In genomic region chr14:24108336-24108874, GRCh38 we compare ENCODE assay signal across 10 cellular contexts. TPM values are rescaled to one million over a fixed set of nuclear protein-coding genes. Genes with fewer than 3 reads are reported as not detected.
DNase-seq lines count a peak whose midpoint lies in the region; ATAC-seq and TF ChIP-seq lines count a peak whose summit lies in the region.
"Had no signal": no experiment of that assay in that cellular context is flagged by ENCODE, and none has a peak within 500 bp of the region (broad histone marks: within the 10 kb centered on the region; RNA-seq: fewer than 3 reads in every experiment).

No MANE protein-coding gene starts in this region.

- TF ChIP-seq CTCF in left ventricle myocardium inferior (IDR thresholded peaks at IDR 0.05; ENCODE audit: borderline replicate concordance) = no peak
- no peak for TF ChIP-seq CTCF in Loucy (conservative IDR thresholded peaks at IDR 0.05; ENCODE audit: low read length)
- no peak for TF ChIP-seq CTCF in fibroblast of lung (conservative IDR thresholded peaks at IDR 0.05 in 1 of 2, IDR thresholded peaks at IDR 0.05 in 1 of 2; ENCODE audit: low read depth in 1 of 2, low read length in 2 of 2)

- intact Hi-C loops in left ventricle myocardium inferior (cut with micrococcal nuclease) = loop anchor here (5.0 kb wide), 1 partner anchor 46 kb away; no protein-coding TSS in a partner anchor
- intact Hi-C loops in left cardiac atrium (cut with DNase I) = loop anchor here in 1 of 2 donors (5.0 kb wide), 1 partner anchor 51 kb away; no protein-coding TSS in a partner anchor

- DNase-seq in left ventricle myocardium inferior (no peak), left cardiac atrium (no peak), fibroblast of lung (ENCODE audit: low read depth in 2 of 2) (no peak), HCEC 1CT (no peak), NCI-H526 (lab: John Stamatoyannopoulos, UW) (no peak), middle frontal gyrus (ENCODE audit: extremely low spot score, low spot score) (no peak)

- H3K4me1 ChIP-seq in left ventricle myocardium inferior (peaks cover 13% of the 10 kb centered on the region), Loucy (ENCODE audit: insufficient read depth, low read length, poor library complexity, severe bottlenecking) (peaks cover 8% of the 10 kb centered on the region), fibroblast of lung (ENCODE audit: control insufficient read depth, extremely low read depth, insufficient read depth, low read length) (peaks cover 2% of the 10 kb centered on the region)
- H3K4me1 ChIP-seq: BE2C had no signal

- H4K20me1 ChIP-seq in Loucy (ENCODE audit: insufficient read depth, low read length, poor library complexity, severe bottlenecking) (no peaks in the 10 kb centered on the region), fibroblast of lung (ENCODE audit: control insufficient read depth, extremely low read depth, insufficient read depth, low read length) (no peaks in the 10 kb centered on the region)

- no peaks in the 10 kb centered on the region for H3K36me3 ChIP-seq in left ventricle myocardium inferior
- H3K36me3 ChIP-seq in Loucy (ENCODE audit: insufficient read depth, low read length) = no peaks in the 10 kb centered on the region
- H3K36me3 ChIP-seq in fibroblast of lung (ENCODE audit: control insufficient read depth, insufficient read depth, low read length) = no peaks in the 10 kb centered on the region

- H2AFZ ChIP-seq in Loucy (ENCODE audit: low read length) = peak overlapping the region; percentile 65; the same call in 1 of the 2 replicates
- H2AFZ ChIP-seq in fibroblast of lung (ENCODE audit: low read length) = peak overlapping the region; percentile 47
- H2AFZ ChIP-seq: PC-9 had no signal

- ATAC-seq in left cardiac atrium (no peak), HG03039 (IDR thresholded peaks at IDR 0.05; ENCODE audit: unreplicated experiment) (no peak)

- H3K27ac ChIP-seq in left ventricle myocardium inferior (replicated peaks) (peak overlapping the region; percentile 37), fibroblast of lung (ENCODE audit: insufficient read depth, low read length) (no peak overlapping the region)
- H3K27ac ChIP-seq: PC-9 had no signal

- H3K4me3 ChIP-seq in left ventricle myocardium inferior (no peak overlapping the region), Loucy (ENCODE audit: low read length, poor library complexity, severe bottlenecking) (peak overlapping the region; percentile 29), fibroblast of lung (replicated peaks in 1 of 4; ENCODE audit: control extremely low read depth in 1 of 4, insufficient read depth in 1 of 4, low read depth in 3 of 4, low read length in 4 of 4) (no peak overlapping the region)
- H3K4me3 ChIP-seq: PC-9 had no signal

- peak overlapping the region; percentile 54 for H3K4me2 ChIP-seq in Loucy (ENCODE audit: low read depth, low read length, poor library complexity, severe bottlenecking)
- H3K4me2 ChIP-seq in fibroblast of lung (ENCODE audit: extremely low read depth, insufficient read depth, low read length) = no peak overlapping the region
- H3K4me2 ChIP-seq: PC-9 had no signal

- H3K9me2 ChIP-seq in Loucy (replicated peaks; ENCODE audit: low read depth, low read length) = no peaks in the 10 kb centered on the region

- peaks cover 2% of the 10 kb centered on the region; the same call in 1 of the 2 replicates for H3F3A ChIP-seq in Loucy (ENCODE audit: low read depth)

- H3K9me3 ChIP-seq in left ventricle myocardium inferior (replicated peaks) (no peaks in the 10 kb centered on the region), Loucy (ENCODE audit: insufficient read depth, low read depth, low read length) (no peaks in the 10 kb centered on the region), fibroblast of lung (ENCODE audit: control insufficient read depth, insufficient read depth, low read depth, low read length) (no peaks in the 10 kb centered on the region)
- H3K9me3 ChIP-seq: BE2C had no signal

- peak overlapping the region; percentile 42 for H3K9ac ChIP-seq in Loucy (ENCODE audit: low read depth, low read length, poor library complexity, severe bottlenecking)
- no peak overlapping the region for H3K9ac ChIP-seq in fibroblast of lung (ENCODE audit: insufficient read depth, low read length)

- H3K79me2 ChIP-seq in Loucy (ENCODE audit: insufficient read depth, low read length) = peaks cover 2% of the 10 kb centered on the region; the same call in 1 of the 2 replicates
- no peaks in the 10 kb centered on the region for H3K79me2 ChIP-seq in fibroblast of lung (ENCODE audit: control insufficient read depth, insufficient read depth, low read length)

- H3K27me3 ChIP-seq in left ventricle myocardium inferior (ENCODE audit: low read depth) (no peaks in the 10 kb centered on the region), Loucy (ENCODE audit: insufficient read depth, low read length, poor library complexity, severe bottlenecking) (no peaks in the 10 kb centered on the region), fibroblast of lung (ENCODE audit: control insufficient read depth, insufficient read depth, low read length) (no peaks in the 10 kb centered on the region)
- H3K27me3 ChIP-seq: BE2C had no signal

RNA-seq across cellular contexts. Expression of gene DCAF11, which starts 6.2 kb away (rescaled TPM):
- 74.7 TPM for total RNA-seq in left ventricle myocardium inferior
- 10 to 100 TPM; 59.6 to 60.2 TPM for total RNA-seq in left cardiac atrium
- 52.9 and 68.0 TPM in 2 replicates for total RNA-seq in fibroblast of lung
- 18.4 and 21.7 TPM in 2 replicates for polyA plus RNA-seq in fibroblast of lung
- 23.8 and 26.8 TPM in 2 replicates for polyA plus RNA-seq in fibroblast of lung (2012)
- 46.5 and 62.5 TPM in 2 replicates for polyA minus RNA-seq in fibroblast of lung (ENCODE audit: low replicate concordance)

RNA-seq across cellular contexts. Expression of gene NRL, which starts 6.3 kb away (rescaled TPM):
- total RNA-seq in left ventricle myocardium inferior (1.5 TPM), left cardiac atrium (1 to 10 TPM; 1.6 to 1.8 TPM), fibroblast of lung (0.77 and 0.99 TPM in 2 replicates)
- 0.45 and 0.49 TPM in 2 replicates for polyA plus RNA-seq in fibroblast of lung
- polyA plus RNA-seq in fibroblast of lung (2012) = 0.49 and 0.60 TPM in 2 replicates
- polyA minus RNA-seq in fibroblast of lung (ENCODE audit: low replicate concordance) = 1.0 and 2.6 TPM in 2 replicates

RNA-seq across cellular contexts. Expression of gene PCK2, which starts 14.3 kb away (rescaled TPM):
- total RNA-seq in left ventricle myocardium inferior (3.1 TPM), left cardiac atrium (10 to 100 TPM; 11.5 to 13.0 TPM), fibroblast of lung (33.9 and 71.3 TPM in 2 replicates)
- 12.7 and 15.9 TPM in 2 replicates for polyA plus RNA-seq in fibroblast of lung
- polyA plus RNA-seq in fibroblast of lung (2012) = 17.0 and 22.7 TPM in 2 replicates
- polyA minus RNA-seq in fibroblast of lung (ENCODE audit: low replicate concordance) = 33.5 and 51.1 TPM in 2 replicates

RNA-seq across cellular contexts. Expression of gene FITM1, which starts 22.1 kb away (rescaled TPM):
- total RNA-seq in left ventricle myocardium inferior = 148 TPM
- 100 to 1,000 TPM; 103 to 131 TPM for total RNA-seq in left cardiac atrium
- total RNA-seq in fibroblast of lung = under 0.01 TPM in 1 of 2 replicates, not detected in the other
- not detected in 2 replicates for polyA plus RNA-seq in fibroblast of lung
- 0.17 TPM in 1 of 2 replicates, not detected in the other for polyA plus RNA-seq in fibroblast of lung (2012)
- 2.9 TPM in 1 of 2 replicates, not detected in the other for polyA minus RNA-seq in fibroblast of lung (ENCODE audit: low replicate concordance)

RNA-seq across cellular contexts. Expression of gene PSME1, which starts 27.6 kb away (rescaled TPM):
- total RNA-seq in left ventricle myocardium inferior = 108 TPM
- total RNA-seq in left cardiac atrium = 100 to 1,000 TPM in 1 of 2 donors, 10 to 100 TPM in 1; 91.6 to 103 TPM
- total RNA-seq in fibroblast of lung = 172 and 177 TPM in 2 replicates
- polyA plus RNA-seq in fibroblast of lung = 221 and 266 TPM in 2 replicates
- 217 and 263 TPM in 2 replicates for polyA plus RNA-seq in fibroblast of lung (2012)
- polyA minus RNA-seq in fibroblast of lung (ENCODE audit: low replicate concordance) = 42.6 and 61.4 TPM in 2 replicates
